Comparison of ENCODE assay signal across 26 cellular contexts in genomic region chr1:51442198-51442597, GRCh38.
A peak's percentile ranks its signal among the peaks of the same experiment; 100 is the strongest.
DNase-seq lines count a peak whose midpoint lies in the region; ATAC-seq and TF ChIP-seq lines count a peak whose summit lies in the region.
"Had no signal": no experiment of that assay in that cellular context is flagged by ENCODE, and none has a peak within 500 bp of the region (broad histone marks: within the 10 kb centered on the region; RNA-seq: fewer than 3 reads in every experiment).

No MANE protein-coding gene starts in this region.

- TF ChIP-seq CTCF in Loucy (conservative IDR thresholded peaks at IDR 0.05; ENCODE audit: low read length): no peak

- H3K79me2 ChIP-seq in Loucy (ENCODE audit: insufficient read depth, low read length): no peaks in the 10 kb centered on the region
- H3K79me2 ChIP-seq: parathyroid adenoma had no signal

- H3K9me2 ChIP-seq in Loucy (replicated peaks; ENCODE audit: low read depth, low read length): no peaks in the 10 kb centered on the region

- H3F3A ChIP-seq in Loucy (ENCODE audit: low read depth): no peaks in the 10 kb centered on the region

- H3K4me1 ChIP-seq in Loucy (ENCODE audit: insufficient read depth, low read length, poor library complexity, severe bottlenecking): peaks cover 36% of the 10 kb centered on the region
- H3K4me1 ChIP-seq: BE2C had no signal

- H3K36me3 Mint-ChIP-seq in activated T-cell treated with anti-CD3 and anti-CD28 coated beads, Interleukin-2, amount 50 U/mL, for 24 hours (ENCODE audit: low read depth): peaks cover 82% of the 10 kb centered on the region
- H3K36me3 Mint-ChIP-seq in activated naive CD8-positive, alpha-beta T cell treated with anti-CD3 and anti-CD28 coated beads, Interleukin-2, amount 50 U/mL, for 24 hours (ENCODE audit: low read depth): peaks cover 47% of the 10 kb centered on the region
- peaks cover 17% of the 10 kb centered on the region for H3K36me3 Mint-ChIP-seq in natural killer cell treated with Interleukin-12 subunit alpha and Interleukin-12 subunit beta and Interleukin-15 and Interleukin-18, amount 100 ng/mL, for 72 hours

- no peak overlapping the region for H2AFZ ChIP-seq in Loucy (ENCODE audit: low read length)
- H2AFZ ChIP-seq: GM23248, parathyroid adenoma had no signal

- H3K9me3 ChIP-seq in Loucy (ENCODE audit: insufficient read depth, low read depth, low read length): no peaks in the 10 kb centered on the region
- H3K9me3 ChIP-seq: BE2C, esophagus muscularis mucosa, gastroesophageal sphincter, sigmoid colon had no signal

- H3K4me3 Mint-ChIP-seq in activated T-cell treated with anti-CD3 and anti-CD28 coated beads, Interleukin-2, amount 50 U/mL, for 24 hours: no peak overlapping the region
- no peak overlapping the region for H3K4me3 Mint-ChIP-seq in activated naive CD8-positive, alpha-beta T cell treated with anti-CD3 and anti-CD28 coated beads, Interleukin-2, amount 50 U/mL, for 24 hours
- H3K4me3 Mint-ChIP-seq in natural killer cell treated with Interleukin-12 subunit alpha and Interleukin-12 subunit beta and Interleukin-15 and Interleukin-18, amount 100 ng/mL, for 72 hours: peak overlapping the region; percentile 47
- H3K4me3 Mint-ChIP-seq: naive B cell had no signal

- peak overlapping the region; percentile 3 for H3K27ac Mint-ChIP-seq in activated T-cell treated with anti-CD3 and anti-CD28 coated beads, Interleukin-2, amount 50 U/mL, for 24 hours
- H3K27ac Mint-ChIP-seq in activated naive CD8-positive, alpha-beta T cell treated with anti-CD3 and anti-CD28 coated beads, Interleukin-2, amount 50 U/mL, for 24 hours: peak overlapping the region; percentile 23
- peak overlapping the region; percentile 68 to 83 for H3K27ac Mint-ChIP-seq in natural killer cell treated with Interleukin-12 subunit alpha and Interleukin-12 subunit beta and Interleukin-15 and Interleukin-18, amount 100 ng/mL, for 72 hours
- H3K27ac Mint-ChIP-seq: naive B cell had no signal

- no peaks in the 10 kb centered on the region for H4K20me1 ChIP-seq in Loucy (ENCODE audit: insufficient read depth, low read length, poor library complexity, severe bottlenecking)

- peak overlapping the region; percentile 56 for H3K4me2 ChIP-seq in Loucy (ENCODE audit: low read depth, low read length, poor library complexity, severe bottlenecking)

- no peaks in the 10 kb centered on the region for H3K27me3 Mint-ChIP-seq in activated T-cell treated with anti-CD3 and anti-CD28 coated beads, Interleukin-2, amount 50 U/mL, for 24 hours
- no peaks in the 10 kb centered on the region for H3K27me3 Mint-ChIP-seq in activated naive CD8-positive, alpha-beta T cell treated with anti-CD3 and anti-CD28 coated beads, Interleukin-2, amount 50 U/mL, for 24 hours
- no peaks in the 10 kb centered on the region for H3K27me3 Mint-ChIP-seq in natural killer cell treated with Interleukin-12 subunit alpha and Interleukin-12 subunit beta and Interleukin-15 and Interleukin-18, amount 100 ng/mL, for 72 hours
- H3K27me3 Mint-ChIP-seq: naive B cell had no signal

- no peaks in the 10 kb centered on the region for H3K27me3 ChIP-seq in Loucy (ENCODE audit: insufficient read depth, low read length, poor library complexity, severe bottlenecking)
- H3K27me3 ChIP-seq: BE2C, esophagus muscularis mucosa, gastroesophageal sphincter, sigmoid colon had no signal

- no peak for DNase-seq in activated T-cell treated with anti-CD3 and anti-CD28 coated beads, Interleukin-2, amount 50 U/mL, for 24 hours
- no peak for DNase-seq in activated T-cell treated with anti-CD3 and anti-CD28 coated beads for 4 hours
- DNase-seq in activated naive CD8-positive, alpha-beta T cell treated with anti-CD3 and anti-CD28 coated beads, Interleukin-2, amount 50 U/mL, for 24 hours: no peak
- no peak for DNase-seq in natural killer cell treated with Interleukin-12 subunit alpha and Interleukin-12 subunit beta and Interleukin-15 and Interleukin-18, amount 100 ng/mL, for 72 hours (ENCODE audit: low spot score)
- DNase-seq in OCI-M1 (lab: John Stamatoyannopoulos, UW): no peak
- DNase-seq in GM19238 (ENCODE audit: insufficient read length, low spot score): no peak
- DNase-seq: activated CD4-positive, alpha-beta T cell treated with anti-CD3 and anti-CD28 coated beads for 1 hour; activated CD8-positive, alpha-beta memory T cell treated with anti-CD3 and anti-CD28 coated beads, Interleukin-2, amount 50 U/mL, for 4 hours; activated naive CD4-positive, alpha-beta T cell; amygdala; BE2C; GM23248; kidney; mammary epithelial cell; naive B cell; NCI-H1436 treated with DMSO at 0.1 percent for 48 hours; NCI-H2171; NCI-H524 treated with DMSO at 0.1 percent for 48 hours; Right ventricle myocardium superior; sigmoid colon had no signal

- peaks cover 42% of the 10 kb centered on the region for H3K4me1 Mint-ChIP-seq in activated T-cell treated with anti-CD3 and anti-CD28 coated beads, Interleukin-2, amount 50 U/mL, for 24 hours (ENCODE audit: low read depth)
- H3K4me1 Mint-ChIP-seq in activated naive CD8-positive, alpha-beta T cell treated with anti-CD3 and anti-CD28 coated beads, Interleukin-2, amount 50 U/mL, for 24 hours: peaks cover 43% of the 10 kb centered on the region
- H3K4me1 Mint-ChIP-seq in natural killer cell treated with Interleukin-12 subunit alpha and Interleukin-12 subunit beta and Interleukin-15 and Interleukin-18, amount 100 ng/mL, for 72 hours (ENCODE audit: low read depth in 2 of 2): peaks cover 33 to 53% of the 10 kb centered on the region in 2 donors

- H3K9ac ChIP-seq in Loucy (ENCODE audit: low read depth, low read length, poor library complexity, severe bottlenecking): no peak overlapping the region
- H3K9ac ChIP-seq: GM23248, parathyroid adenoma had no signal

- H3K4me3 ChIP-seq in Loucy (ENCODE audit: low read length, poor library complexity, severe bottlenecking): no peak overlapping the region
- H3K4me3 ChIP-seq: esophagus muscularis mucosa, gastroesophageal sphincter, GM23248, sigmoid colon had no signal

- H3K36me3 ChIP-seq in Loucy (ENCODE audit: insufficient read depth, low read length): peaks cover 20% of the 10 kb centered on the region; the same call in 1 of the 2 replicates
- H3K36me3 ChIP-seq: BE2C had no signal

- no peaks in the 10 kb centered on the region for H3K9me3 Mint-ChIP-seq in activated T-cell treated with anti-CD3 and anti-CD28 coated beads, Interleukin-2, amount 50 U/mL, for 24 hours
- H3K9me3 Mint-ChIP-seq in activated naive CD8-positive, alpha-beta T cell treated with anti-CD3 and anti-CD28 coated beads, Interleukin-2, amount 50 U/mL, for 24 hours: no peaks in the 10 kb centered on the region
- H3K9me3 Mint-ChIP-seq in natural killer cell treated with Interleukin-12 subunit alpha and Interleukin-12 subunit beta and Interleukin-15 and Interleukin-18, amount 100 ng/mL, for 72 hours: no peaks in the 10 kb centered on the region
- H3K9me3 Mint-ChIP-seq: naive B cell had no signal

- ATAC-seq in activated naive CD8-positive, alpha-beta T cell treated with anti-CD3 and anti-CD28 coated beads, Interleukin-2, amount 50 U/mL, for 24 hours: peak; percentile 33
- no peak for ATAC-seq in natural killer cell treated with Interleukin-12 subunit alpha and Interleukin-12 subunit beta and Interleukin-15 and Interleukin-18, amount 100 ng/mL, for 72 hours
- ATAC-seq in GM18873 (IDR thresholded peaks at IDR 0.05; ENCODE audit: low FRiP score, unreplicated experiment): no peak
- ATAC-seq: gastroesophageal sphincter, HepG2 had no signal

Comparison
In these comparisons a context has a peak if more than half of its experiments do, and no peak if none do; other contexts are left out.
1. H3K27ac Mint-ChIP-seq: peak in every context shown above with its lines; median percentile 76 in natural killer cell treated with Interleukin-12 subunit alpha and Interleukin-12 subunit beta and Interleukin-15 and Interleukin-18, amount 100 ng/mL, for 72 hours; 23 in activated naive CD8-positive, alpha-beta T cell treated with anti-CD3 and anti-CD28 coated beads, Interleukin-2, amount 50 U/mL, for 24 hours; 3 in activated T-cell treated with anti-CD3 and anti-CD28 coated beads, Interleukin-2, amount 50 U/mL, for 24 hours.